Comparison of ENCODE assay signal across 8 cellular contexts in genomic region chr4:153142700-153143438, GRCh38.
A peak's percentile ranks its signal among the peaks of the same experiment; 100 is the strongest.
DNase-seq lines count a peak whose midpoint lies in the region; ATAC-seq and TF ChIP-seq lines count a peak whose summit lies in the region.

No MANE protein-coding gene starts in this region.

- no peak overlapping the region for H3K27ac ChIP-seq in SU-DHL-6 (ENCODE audit: low read depth, low read length)
- H3K27ac ChIP-seq in body of pancreas = peak overlapping the region; percentile 50 to 75 (median 63)
- no peak overlapping the region for H3K27ac ChIP-seq in skeletal muscle tissue (ENCODE audit: low read depth, low read length)

- no peak for TF ChIP-seq POLR2A in body of pancreas (IDR thresholded peaks at IDR 0.05)

- no peaks in the 10 kb centered on the region for H3K9me2 ChIP-seq in SU-DHL-6 (replicated peaks; ENCODE audit: insufficient read depth, low read length)

- H3K36me3 ChIP-seq in SU-DHL-6 (ENCODE audit: low read length) = no peaks in the 10 kb centered on the region
- no peaks in the 10 kb centered on the region for H3K36me3 ChIP-seq in body of pancreas (replicated peaks in 1 of 2; ENCODE audit: insufficient read depth in 1 of 2, low read depth in 2 of 2)
- H3K36me3 ChIP-seq in skeletal muscle tissue (ENCODE audit: control insufficient read depth in 3 of 3, insufficient read depth in 3 of 3, low read length in 3 of 3) = no peaks in the 10 kb centered on the region

- H3K4me1 ChIP-seq in body of pancreas (peaks cover 13% of the 10 kb centered on the region), skeletal muscle tissue (ENCODE audit: control insufficient read depth in 3 of 3, insufficient read depth in 3 of 3, low read length in 3 of 3) (peaks cover 7 to 9% (median 7%) of the 10 kb centered on the region in 3 donors)

- peak; percentile 84 for ATAC-seq in body of pancreas
- no peak for ATAC-seq in HG03571 (IDR thresholded peaks at IDR 0.05; ENCODE audit: unreplicated experiment)

- H3F3A ChIP-seq in SU-DHL-6 (ENCODE audit: insufficient read depth) = no peaks in the 10 kb centered on the region

- WGBS in body of pancreas, 2 donors = 29 to 36% methylated on average over 7 of the region's 7 CpGs

- no peak overlapping the region for H2AFZ ChIP-seq in SU-DHL-6 (ENCODE audit: low read depth, low read length, severe bottlenecking)

- H3K27me3 ChIP-seq in SU-DHL-6 (ENCODE audit: low read length) (no peaks in the 10 kb centered on the region), body of pancreas (no peaks in the 10 kb centered on the region), skeletal muscle tissue (ENCODE audit: control insufficient read depth in 3 of 3, insufficient read depth in 3 of 3, low read length in 3 of 3) (no peaks in the 10 kb centered on the region)

- H3K4me2 ChIP-seq in SU-DHL-6 (ENCODE audit: low read depth, low read length, poor library complexity, severe bottlenecking) = no peak overlapping the region

- H3K9me3 ChIP-seq in SU-DHL-6 (ENCODE audit: insufficient read depth, low read length) = no peaks in the 10 kb centered on the region
- H3K9me3 ChIP-seq in body of pancreas = no peaks in the 10 kb centered on the region
- H3K9me3 ChIP-seq in skeletal muscle tissue (ENCODE audit: control insufficient read depth in 3 of 3, low read length in 3 of 3) = no peaks in the 10 kb centered on the region

- intact Hi-C loops in body of pancreas (cut with DNase I) = loop anchor here (5.0 kb wide), 1 partner anchor 179 kb away; no protein-coding TSS in a partner anchor

- H4K20me1 ChIP-seq in SU-DHL-6 (ENCODE audit: low read depth, low read length) = no peaks in the 10 kb centered on the region

- no peaks in the 10 kb centered on the region for H3K79me2 ChIP-seq in SU-DHL-6 (ENCODE audit: insufficient read depth, low read length)

- H3K9ac ChIP-seq in SU-DHL-6 (ENCODE audit: low read length) (no peak overlapping the region), skeletal muscle tissue (ENCODE audit: low read depth in 1 of 3, low read length in 3 of 3) (peak overlapping the region in 2 of 3 donors; percentile 10 to 45)

- peak; percentile 31 for TF ChIP-seq CTCF in SU-DHL-6 (IDR thresholded peaks at IDR 0.05; ENCODE audit: insufficient read depth, low read length, poor library complexity, severe bottlenecking)
- TF ChIP-seq CTCF in body of pancreas (IDR thresholded peaks at IDR 0.05) = peak; percentile 69 to 91 (median 88)

- H3K4me3 ChIP-seq in SU-DHL-6 (ENCODE audit: insufficient read depth, low read length, poor library complexity, severe bottlenecking) (no peak overlapping the region), body of pancreas (no peak overlapping the region), skeletal muscle tissue (ENCODE audit: low read length in 3 of 3) (peak overlapping the region in 2 of 3 donors; percentile 48 to 61)

- DNase-seq in activated CD8-positive, alpha-beta memory T cell treated with anti-CD3 and anti-CD28 coated beads for 24 hours = peak; percentile 60
- no peak for DNase-seq in activated CD8-positive, alpha-beta memory T cell treated with anti-CD3 and anti-CD28 coated beads, Interleukin-2, amount 50 U/mL, for 48 hours
- DNase-seq in NCI-H1436 (lab: John Stamatoyannopoulos, UW) (peak; percentile 72), body of pancreas (peak; percentile 80 to 91 (median 83)), hypothalamus (lab: John Stamatoyannopoulos, UW) (peak in 49 of 51 donors; percentile 5 to 88 (median 53))

Comparison
In these comparisons a context has a peak if more than half of its experiments do, and no peak if none do; other contexts are left out.
1. H3K27ac ChIP-seq: peak in body of pancreas (4 of 4); none in SU-DHL-6 (single experiment) and skeletal muscle tissue (single experiment).
2. H3K4me3 ChIP-seq: peak in skeletal muscle tissue (2 of 3); none in SU-DHL-6 (single experiment) and body of pancreas (0 of 2).